In the genomic region with DNA sequence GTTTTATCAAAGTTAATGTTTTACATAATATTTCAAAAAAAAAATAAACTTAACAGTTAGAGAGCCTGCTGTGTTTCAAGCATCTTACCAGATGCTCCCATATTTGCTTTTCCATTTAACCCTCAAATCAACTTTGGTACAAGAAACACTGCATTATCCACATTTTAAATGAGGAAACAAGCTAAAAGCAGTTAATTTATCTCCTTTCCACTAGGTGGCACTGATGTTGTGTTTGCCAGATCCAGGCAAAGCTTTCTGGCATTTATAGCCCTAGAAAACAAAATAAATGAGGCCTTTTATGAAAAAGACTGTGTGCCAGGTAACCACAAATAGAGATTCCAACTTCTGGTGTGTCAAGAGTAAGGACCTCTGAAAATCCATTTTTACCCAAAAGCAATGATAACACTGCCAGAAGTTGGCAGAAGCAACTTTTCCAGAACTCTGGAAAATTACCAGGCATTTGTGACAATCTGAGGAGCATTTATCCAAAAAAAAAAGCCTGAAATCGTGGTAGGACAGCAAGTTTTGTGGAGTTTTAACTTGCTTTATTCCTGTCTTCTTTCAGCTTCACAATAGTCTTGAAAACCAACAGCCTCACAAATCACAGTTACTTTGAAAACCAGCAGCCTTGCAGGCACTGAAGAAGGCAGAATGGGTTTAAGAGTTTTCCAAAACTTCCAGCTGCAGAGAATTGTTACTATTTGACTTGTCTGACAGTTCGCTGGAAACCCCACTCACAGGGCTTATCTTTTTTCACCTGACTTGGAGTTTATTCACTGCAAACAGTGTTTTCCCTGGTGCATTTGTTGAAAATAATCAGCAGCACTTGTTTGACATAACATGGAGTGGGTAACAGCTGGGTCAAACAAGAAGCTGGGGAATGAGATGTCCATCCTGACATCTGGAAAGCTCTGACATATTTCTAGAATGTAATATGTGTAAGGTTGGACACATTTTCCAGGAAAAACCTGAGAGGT, we compare ENCODE assay signal across 8 cellular contexts. TPM values are rescaled to one million over a fixed set of nuclear protein-coding genes. Genes with fewer than 3 reads are reported as not detected.
DNase-seq lines count a peak whose midpoint lies in the region; ATAC-seq and TF ChIP-seq lines count a peak whose summit lies in the region.

No MANE protein-coding gene starts in this region.

- H2BK12ac ChIP-seq in H9 (ENCODE audit: insufficient read length, low read depth, low read length), result no peak overlapping the region

- no peak overlapping the region for H3K23ac ChIP-seq in H9 (ENCODE audit: insufficient read length, low read depth, low read length)

- H3K27me3 ChIP-seq in Caco-2 (replicated peaks; ENCODE audit: control insufficient read depth, insufficient read depth, low read length) (no peaks in the 10 kb centered on the region), H9 (ENCODE audit: insufficient read depth, low read length) (no peaks in the 10 kb centered on the region), mammary epithelial cell (ENCODE audit: insufficient read depth, low read length) (no peaks in the 10 kb centered on the region), left lung (no peaks in the 10 kb centered on the region)

- no peak overlapping the region for H2BK120ac ChIP-seq in H9 (ENCODE audit: low read depth, low read length, poor library complexity, severe bottlenecking)

- H3K4me1 ChIP-seq in Caco-2 (0 out of 2 replicates have a peak, but pooled peaks cover 4% of the 10 kb centered on the region), H9 (ENCODE audit: insufficient read depth, low read length) (no peaks in the 10 kb centered on the region), mammary epithelial cell (ENCODE audit: insufficient read depth, low read length) (peaks cover 15% of the 10 kb centered on the region), left lung (peaks cover 0 to 4% of the 10 kb centered on the region in 2 donors)

- H3K79me2 ChIP-seq in H9 (ENCODE audit: insufficient read depth, low read length), result no peaks in the 10 kb centered on the region; the same call in 1 of the 2 replicates
- H3K79me2 ChIP-seq in mammary epithelial cell (ENCODE audit: insufficient read depth, low read length), result peaks cover 13% of the 10 kb centered on the region

- H3K4me1 Mint-ChIP-seq in Caco-2 (ENCODE audit: low read depth, unreplicated experiment), result no peaks in the 10 kb centered on the region
- H3K4me1 Mint-ChIP-seq in H9, result peaks cover 0 to 8% of the 10 kb centered on the region in 2 experiments; a peak in 2 of 4 replicates

- H3K27me3 Mint-ChIP-seq in Caco-2 (ENCODE audit: insufficient read depth, unreplicated experiment) (no peaks in the 10 kb centered on the region), H9 (ENCODE audit: low read depth) (no peaks in the 10 kb centered on the region)

- TF ChIP-seq CTCF in Caco-2 (IDR thresholded peaks at IDR 0.05; ENCODE audit: insufficient read depth in 1 of 2, low read depth in 1 of 2, low read length in 1 of 2, severe bottlenecking in 1 of 2, unreplicated experiment in 1 of 2), result peak; percentile 54 to 73
- TF ChIP-seq CTCF in H9 (conservative IDR thresholded peaks at IDR 0.05), result peak; percentile 81
- TF ChIP-seq CTCF in mammary epithelial cell (conservative IDR thresholded peaks at IDR 0.05 in 1 of 2, IDR thresholded peaks at IDR 0.05 in 1 of 2; ENCODE audit: extremely low read depth in 1 of 2, insufficient read depth in 1 of 2, low read depth in 1 of 2, low read length in 2 of 2), result peak; percentile 73 to 83
- TF ChIP-seq CTCF in left lung (IDR thresholded peaks at IDR 0.05), result peak; percentile 56 to 72

- no peak overlapping the region for H4K8ac ChIP-seq in H9 (replicated peaks; ENCODE audit: insufficient read length, low read depth, low read length)

- H3K56ac ChIP-seq in H9 (ENCODE audit: insufficient read length, low read depth, low read length), result no peak overlapping the region

- WGBS in H9 (ENCODE audit: extremely low coverage, insufficient read length, low lambda C conversion rate), result no CpG with 5 or more reads among the region's 2 CpGs
- 29% methylated on average over 2 of the region's 2 CpGs for WGBS in mammary epithelial cell (ENCODE audit: low coverage, missing lambda C conversion rate)

- no peak overlapping the region for H3K4ac ChIP-seq in H9 (ENCODE audit: low read depth, low read length)

- H4K91ac ChIP-seq in H9 (ENCODE audit: insufficient read length, low read depth, low read length), result no peak overlapping the region

- H3K9me3 Mint-ChIP-seq in Caco-2 (ENCODE audit: unreplicated experiment) (no peaks in the 10 kb centered on the region), H9 (no peaks in the 10 kb centered on the region)

- CTCF ChIA-PET in Caco-2 (lab: Charles Lee) (interaction anchor here (0.6 to 1.8 kb wide), 10 partner anchors 9 to 592 kb away, joined by 3 to 40 read pairs (median 4); a partner anchor contains a TSS), mammary epithelial cell (lab: Charles Lee; ENCODE audit: low non-redundant PET) (interaction anchor here (0.6 to 1.1 kb wide), 4 partner anchors 9 to 286 kb away, joined by 3 to 11 read pairs (median 6); a partner anchor contains a TSS)

- dilution Hi-C loops in mammary epithelial cell (cut with HindIII; ENCODE audit: low sequenced_read_pairs), result no loop called here

- no peak overlapping the region for H2BK5ac ChIP-seq in H9 (ENCODE audit: insufficient read length, low read length)

- H3K4me2 ChIP-seq in H9 (ENCODE audit: insufficient read depth, insufficient read length, low read length), result no peak overlapping the region
- no peak overlapping the region for H3K4me2 ChIP-seq in mammary epithelial cell (ENCODE audit: insufficient read depth, low read depth, low read length)

- no peak overlapping the region for H3K4me3 ChIP-seq in Caco-2 (ENCODE audit: low read depth, low read length)
- H3K4me3 ChIP-seq in mammary epithelial cell (replicated peaks in 1 of 3; ENCODE audit: insufficient read depth in 1 of 3, low read depth in 2 of 3, low read length in 3 of 3), result no peak overlapping the region
- H3K4me3 ChIP-seq in left lung, result no peak overlapping the region

- H3K27ac Mint-ChIP-seq in Caco-2 (ENCODE audit: unreplicated experiment) (no peak overlapping the region), H9 (no peak overlapping the region; a peak in 1 of 7 replicates)

- no peak overlapping the region for H3T11ph ChIP-seq in H9 (ENCODE audit: low read length)

- BruUV-seq in Caco-2 (replicated peaks; lab: Mats Ljungman, UMichigan) (no TSS peak), mammary epithelial cell (replicated peaks; lab: Mats Ljungman, UMichigan) (no TSS peak)

- H4K20me1 ChIP-seq in H9 (ENCODE audit: control insufficient read depth, insufficient read depth, insufficient read length) (no peaks in the 10 kb centered on the region), mammary epithelial cell (ENCODE audit: insufficient read depth, low read length) (no peaks in the 10 kb centered on the region)

- H2BK15ac ChIP-seq in H9 (ENCODE audit: low read depth, low read length), result no peak overlapping the region

- no peak overlapping the region for H3K14ac ChIP-seq in H9 (ENCODE audit: insufficient read depth, low read length)

- H3K27ac ChIP-seq in H9 (ENCODE audit: insufficient read length, low read depth, low read length), result no peak overlapping the region
- no peak overlapping the region for H3K27ac ChIP-seq in mammary epithelial cell (ENCODE audit: insufficient read depth, low read depth, low read length)
- no peak overlapping the region for H3K27ac ChIP-seq in left lung

- H2BK20ac ChIP-seq in H9 (ENCODE audit: low read depth, low read length, poor library complexity, severe bottlenecking), result no peak overlapping the region

- H3K4me3 Mint-ChIP-seq in Caco-2 (ENCODE audit: unreplicated experiment) (no peak overlapping the region), H9 (no peak overlapping the region)

- POLR2A ChIA-PET in Caco-2 (lab: Charles Lee), result interaction anchor here (0.6 to 1.5 kb wide), 2 partner anchors 9 to 600 kb away, joined by 3 to 11 read pairs; a partner anchor contains a TSS

- no peak overlapping the region for H2AFZ ChIP-seq in H9 (ENCODE audit: low read length)
- no peak overlapping the region for H2AFZ ChIP-seq in mammary epithelial cell (ENCODE audit: low read depth, low read length)

- H3K36me3 ChIP-seq in Caco-2 (ENCODE audit: control insufficient read depth, insufficient read depth, low read length), result no peaks in the 10 kb centered on the region
- H3K36me3 ChIP-seq in mammary epithelial cell (ENCODE audit: insufficient read depth, low read length), result no peaks in the 10 kb centered on the region
- no peaks in the 10 kb centered on the region for H3K36me3 ChIP-seq in left lung

- H3K18ac ChIP-seq in H9 (ENCODE audit: insufficient read length, low read depth, low read length), result no peak overlapping the region

- H3K36me3 Mint-ChIP-seq in Caco-2 (ENCODE audit: insufficient read depth, unreplicated experiment) (no peaks in the 10 kb centered on the region), H9 (ENCODE audit: insufficient read depth in 1 of 3, low read depth in 3 of 3) (peaks cover 0 to 10% (median 4%) of the 10 kb centered on the region in 3 experiments; a peak in 3 of 7 replicates)

- H3K79me1 ChIP-seq in H9 (ENCODE audit: insufficient read depth, low read depth, low read length, poor library complexity, severe bottlenecking), result no peaks in the 10 kb centered on the region

- DNase-seq in Caco-2 (peak in 1 of 2 experiments; percentile 39), H9 (no peak), NOMO-1 (lab: John Stamatoyannopoulos, UW; ENCODE audit: unreplicated experiment in 2 of 2) (peak; percentile 54 to 61), mammary epithelial cell (peak; percentile 32), left lung (no peak)

- H3K9me3 ChIP-seq in Caco-2, result no peaks in the 10 kb centered on the region
- H3K9me3 ChIP-seq in H9 (ENCODE audit: control insufficient read depth, low read depth, low read length), result no peaks in the 10 kb centered on the region
- no peaks in the 10 kb centered on the region for H3K9me3 ChIP-seq in mammary epithelial cell (replicated peaks; ENCODE audit: insufficient read depth, low read length)
- no peaks in the 10 kb centered on the region for H3K9me3 ChIP-seq in left lung

- H3K9ac ChIP-seq in H9 (ENCODE audit: extremely low read depth, insufficient read length, low read length) (no peak overlapping the region), mammary epithelial cell (ENCODE audit: insufficient read depth, low read length) (no peak overlapping the region)

- no peak overlapping the region for H2AK5ac ChIP-seq in H9 (ENCODE audit: insufficient read length, low read length)

- peak; percentile 79 for ATAC-seq in left lung
- no peak for ATAC-seq in GM19324 (IDR thresholded peaks at IDR 0.05; ENCODE audit: low FRiP score, unreplicated experiment)
- ATAC-seq in GM19395 (IDR thresholded peaks at IDR 0.05; ENCODE audit: unreplicated experiment), result no peak
- no peak for ATAC-seq in HG03159 (IDR thresholded peaks at IDR 0.05; ENCODE audit: unreplicated experiment)

- no peak overlapping the region for H4K5ac ChIP-seq in H9 (ENCODE audit: insufficient read length, low read depth, low read length)

- in situ Hi-C loops in mammary epithelial cell (cut with MboI; ENCODE audit: low sequenced_read_pairs in 2 of 2), result no loop called here

- intact Hi-C loops in Caco-2 (cut with micrococcal nuclease; ENCODE audit: unreplicated experiment) (loop anchor here (1.0 to 2.0 kb wide), 2 partner anchors 24 to 286 kb away; a partner anchor contains a TSS), mammary epithelial cell (cut with micrococcal nuclease) (loop anchor here (1.0 to 10.0 kb wide), 4 partner anchors 169 to 635 kb away; a partner anchor contains a TSS), left lung (cut with DNase I) (no loop called here)

- H3K23me2 ChIP-seq in H9 (ENCODE audit: insufficient read length, low read depth, low read length, poor library complexity, severe bottlenecking), result no peaks in the 10 kb centered on the region

RNA-seq across cellular contexts. Expression of a gene that starts 9.2 kb away (rescaled TPM):
- 35.8 and 37.4 TPM in 2 replicates for total RNA-seq in Caco-2 (2022)
- 78.5 and 87.6 TPM in 2 replicates for total RNA-seq in H9 (2021)
- total RNA-seq in mammary epithelial cell, result 10 to 100 TPM; 14.2 to 55.3 TPM
- 76.5 TPM for polyA plus RNA-seq in mammary epithelial cell
- 12.4 TPM for polyA minus RNA-seq in mammary epithelial cell
- 10 to 100 TPM; 30.2 to 30.5 TPM for total RNA-seq in left lung

RNA-seq across cellular contexts. Expression of a gene that starts 10.1 kb away (rescaled TPM):
- total RNA-seq in Caco-2 (2022) (85.2 and 86.2 TPM in 2 replicates), H9 (2021) (79.2 and 80.6 TPM in 2 replicates), mammary epithelial cell (10 to 100 TPM; 13.2 to 42.1 TPM), left lung (10 to 100 TPM; 24.2 to 24.4 TPM)
- 16.0 TPM for polyA plus RNA-seq in mammary epithelial cell
- not detected for polyA minus RNA-seq in mammary epithelial cell

RNA-seq across cellular contexts. Expression of a gene that starts 22.7 kb away (rescaled TPM):
- total RNA-seq in Caco-2 (2022) (4.4 and 4.7 TPM in 2 replicates), H9 (2021) (3.2 and 3.7 TPM in 2 replicates), mammary epithelial cell (1 to 10 TPM; 3.0 to 4.3 TPM), left lung (1 to 10 TPM; 5.5 to 6.4 TPM)
- 1.4 TPM for polyA plus RNA-seq in mammary epithelial cell
- polyA minus RNA-seq in mammary epithelial cell, result 0.16 TPM

Comparison
In these comparisons a context has a peak if more than half of its experiments do, and no peak if none do; other contexts are left out.
1. DNase-seq: peak in NOMO-1 (2 of 2) and mammary epithelial cell (single experiment); none in H9 (single experiment) and left lung (0 of 2).
2. intact Hi-C loops: an anchor here in Caco-2 (1.0 to 2.0 kb wide) and mammary epithelial cell (1.0 to 10.0 kb wide); none called in left lung.
3. Peak in every context shown above with its lines, with median percentiles within 50 percentile points of each other: CTCF ChIP-seq.